Comparison of ENCODE assay signal across 15 cellular contexts in genomic region chr14:88937706-88938105, GRCh38.
"Had no signal": no experiment of that assay in that cellular context is flagged by ENCODE, and none has a peak within 500 bp of the region (broad histone marks: within the 10 kb centered on the region; RNA-seq: fewer than 3 reads in every experiment).

No MANE protein-coding gene starts in this region.

- H2AFZ ChIP-seq: neural progenitor cell had no signal

- H3K4me2 ChIP-seq: neural progenitor cell had no signal

- ATAC-seq: left lung; naive thymus-derived CD8-positive, alpha-beta T cell; stimulated activated naive CD8-positive, alpha-beta T cell treated with anti-CD3 and anti-CD28 coated beads, Interleukin-15, Interleukin-2, amounts not matched to agents 100 U/mL and 50 U/mL, for 24 hours; T-cell had no signal

- H3K27me3 ChIP-seq: cardiac muscle cell, left lung, neural progenitor cell had no signal

- H3K27ac ChIP-seq: cardiac muscle cell, left lung, neural progenitor cell, tibial artery, WERI-Rb-1 had no signal

- DNase-seq: activated CD4-positive, CD25-positive, alpha-beta regulatory T cell treated with anti-CD3 and anti-CD28 coated beads, Interleukin-2, amount 50 U/mL, for 72 hours; activated T-cell treated with anti-CD3 and anti-CD28 coated beads, Interleukin-2, amount 50 U/mL, for 1 hour; amniotic stem cell; effector CD8-positive, alpha-beta T cell; erythroblast; foreskin fibroblast; left lung; naive thymus-derived CD8-positive, alpha-beta T cell; stimulated activated CD4-positive, alpha-beta T cell treated with anti-CD3 and anti-CD28 coated beads, Interleukin-4, amount 100 ng/mL, for 24 hours; stimulated activated naive CD8-positive, alpha-beta T cell treated with anti-CD3 and anti-CD28 coated beads, Interleukin-15, Interleukin-2, amounts not matched to agents 100 U/mL and 50 U/mL, for 24 hours; T-cell; tibial artery; WERI-Rb-1 had no signal

- H3K9me3 ChIP-seq: left lung, tibial artery had no signal

- H3K9ac ChIP-seq: neural progenitor cell had no signal

- H3K4me1 ChIP-seq: left lung, tibial artery had no signal

- H3K36me3 ChIP-seq: cardiac muscle cell, left lung, neural progenitor cell, tibial artery, WERI-Rb-1 had no signal

- H3K4me3 ChIP-seq: cardiac muscle cell, left lung, neural progenitor cell, tibial artery had no signal
